8 cellular contexts compared by ENCODE assay signal in the genomic region with DNA sequence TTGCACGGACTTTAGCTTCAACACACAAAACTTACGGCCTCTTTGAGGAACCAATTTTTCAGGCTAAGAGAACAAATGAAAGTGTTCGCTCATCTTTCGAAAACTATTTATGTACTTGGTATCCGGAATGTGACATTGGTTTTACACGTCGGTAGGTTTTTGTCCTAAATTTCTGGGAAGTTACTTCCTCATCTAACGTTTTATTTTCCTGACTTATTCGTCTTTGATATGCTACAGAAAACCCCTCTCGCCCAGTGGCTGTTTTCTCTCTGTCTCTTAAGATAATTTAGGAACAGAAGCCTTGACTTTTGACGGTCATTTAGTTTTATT. TPM values are rescaled to one million over a fixed set of nuclear protein-coding genes. Genes with fewer than 3 reads are reported as not detected.
A peak's percentile ranks its signal among the peaks of the same experiment; 100 is the strongest.
DNase-seq lines count a peak whose midpoint lies in the region; ATAC-seq and TF ChIP-seq lines count a peak whose summit lies in the region.

No MANE protein-coding gene starts in this region.

- H3K36me3 Mint-ChIP-seq in H9 (ENCODE audit: insufficient read depth in 1 of 3, low read depth in 3 of 3) (no peaks in the 10 kb centered on the region), nephron progenitor cell (ENCODE audit: low read depth) (peaks cover 14% of the 10 kb centered on the region)

- intact Hi-C loops in heart left ventricle (cut with DNase I), result loop anchor here in 1 of 10 donors (10.0 kb wide), 2 partner anchors 62 to 448 kb away; no protein-coding TSS in a partner anchor

- no peak overlapping the region for H4K91ac ChIP-seq in H9 (ENCODE audit: insufficient read length, low read depth, low read length)

- H3K18ac ChIP-seq in H9 (ENCODE audit: insufficient read length, low read depth, low read length), result no peak overlapping the region

- peak overlapping the region; percentile 98 for H3K4me3 ChIP-seq in ACC112 (ENCODE audit: low read depth, low read length)
- peak overlapping the region; percentile 49 for H3K4me3 ChIP-seq in ectodermal cell (ENCODE audit: insufficient read depth, low read depth, low read length)
- H3K4me3 ChIP-seq in BE2C (ENCODE audit: low read depth, low read length), result no peak overlapping the region
- H3K4me3 ChIP-seq in heart left ventricle, result peak overlapping the region in 4 of 12 donors; percentile 20 to 45 (median 30)

- no CpG with 5 or more reads among the region's 11 CpGs for WGBS in H9 (ENCODE audit: extremely low coverage, insufficient read length, low lambda C conversion rate)
- WGBS in ectodermal cell, 2 experiments, result 37 to 46% methylated on average over 11 of the region's 11 CpGs
- WGBS in heart left ventricle, 4 donors, result 8 to 17% (median 13%) methylated on average over 11 of the region's 11 CpGs

- H4K5ac ChIP-seq in H9 (ENCODE audit: insufficient read length, low read depth, low read length), result no peak overlapping the region

- H3K27me3 Mint-ChIP-seq in H9 (ENCODE audit: low read depth), result peaks cover 91% of the 10 kb centered on the region
- peaks cover 24% of the 10 kb centered on the region for H3K27me3 Mint-ChIP-seq in nephron progenitor cell (ENCODE audit: low read depth, poor library complexity)

- H3K79me1 ChIP-seq in H9 (ENCODE audit: insufficient read depth, low read depth, low read length, poor library complexity, severe bottlenecking), result no peaks in the 10 kb centered on the region

- no peak overlapping the region for H4K8ac ChIP-seq in H9 (replicated peaks; ENCODE audit: insufficient read length, low read depth, low read length)

- ATAC-seq in GM21576 (IDR thresholded peaks at IDR 0.05; ENCODE audit: unreplicated experiment), result no peak
- no peak for ATAC-seq in HG03175 (IDR thresholded peaks at IDR 0.05; ENCODE audit: unreplicated experiment)
- ATAC-seq in heart left ventricle, result no peak

- H3K79me2 ChIP-seq in ACC112 (ENCODE audit: control insufficient read depth, insufficient read depth, low read length, unreplicated experiment), result peaks cover 50% of the 10 kb centered on the region
- no peaks in the 10 kb centered on the region for H3K79me2 ChIP-seq in H9 (ENCODE audit: insufficient read depth, low read length)

- no peak overlapping the region for H3K23ac ChIP-seq in H9 (ENCODE audit: insufficient read length, low read depth, low read length)

- no peak overlapping the region for H3T11ph ChIP-seq in H9 (ENCODE audit: low read length)

- no peak overlapping the region for H3K9ac ChIP-seq in H9 (ENCODE audit: extremely low read depth, insufficient read length, low read length)

- H3K9me3 ChIP-seq in H9 (ENCODE audit: control insufficient read depth, low read depth, low read length) (no peaks in the 10 kb centered on the region), ectodermal cell (ENCODE audit: control insufficient read depth, low read length) (no peaks in the 10 kb centered on the region), BE2C (no peaks in the 10 kb centered on the region), heart left ventricle (no peaks in the 10 kb centered on the region)

- peak overlapping the region; percentile 54 for H3K4me2 ChIP-seq in H9 (ENCODE audit: insufficient read depth, insufficient read length, low read length)

- no peaks in the 10 kb centered on the region; a peak in 3 of 5 replicates for H3K9me3 Mint-ChIP-seq in H9
- H3K9me3 Mint-ChIP-seq in nephron progenitor cell, result no peaks in the 10 kb centered on the region

- H2BK20ac ChIP-seq in H9 (ENCODE audit: low read depth, low read length, poor library complexity, severe bottlenecking), result no peak overlapping the region

- H3K4ac ChIP-seq in H9 (ENCODE audit: low read depth, low read length), result no peak overlapping the region

- H3K27ac Mint-ChIP-seq in H9, result no peak overlapping the region
- H3K27ac Mint-ChIP-seq in nephron progenitor cell, result peak overlapping the region; percentile 79

- H2AFZ ChIP-seq in ACC112 (ENCODE audit: low read length, unreplicated experiment) (peak overlapping the region; percentile 67), H9 (ENCODE audit: low read length) (no peak overlapping the region)

- no peak for TF ChIP-seq POLR2A in heart left ventricle (IDR thresholded peaks at IDR 0.05)

- H3K23me2 ChIP-seq in H9 (ENCODE audit: insufficient read length, low read depth, low read length, poor library complexity, severe bottlenecking), result peaks cover 18% of the 10 kb centered on the region

- no peak overlapping the region for H3K14ac ChIP-seq in H9 (ENCODE audit: insufficient read depth, low read length)

- no peak overlapping the region for H3K56ac ChIP-seq in H9 (ENCODE audit: insufficient read length, low read depth, low read length)

- H2BK15ac ChIP-seq in H9 (ENCODE audit: low read depth, low read length), result no peak overlapping the region

- H3K4me1 ChIP-seq in ACC112 (ENCODE audit: control insufficient read depth, insufficient read depth, low read length, unreplicated experiment) (peaks cover 27% of the 10 kb centered on the region), H9 (ENCODE audit: insufficient read depth, low read length) (no peaks in the 10 kb centered on the region), ectodermal cell (ENCODE audit: control insufficient read depth, insufficient read depth, low read length) (no peaks in the 10 kb centered on the region), BE2C (no peaks in the 10 kb centered on the region), heart left ventricle (peaks cover 0 to 31% (median 3%) of the 10 kb centered on the region in 12 donors)

- no peak for DNase-seq in H9
- DNase-seq in nephron progenitor cell, result no peak
- DNase-seq in BE2C, result no peak
- no peak for DNase-seq in heart left ventricle

- H3K27me3 ChIP-seq in ACC112 (ENCODE audit: insufficient read depth, low read length), result no peaks in the 10 kb centered on the region
- peaks cover 50% of the 10 kb centered on the region; the same call in 1 of the 2 replicates for H3K27me3 ChIP-seq in H9 (ENCODE audit: insufficient read depth, low read length)
- peaks cover 76% of the 10 kb centered on the region for H3K27me3 ChIP-seq in ectodermal cell (ENCODE audit: control insufficient read depth, insufficient read depth, low read length, poor library complexity, severe bottlenecking)
- peaks cover 78% of the 10 kb centered on the region for H3K27me3 ChIP-seq in BE2C
- H3K27me3 ChIP-seq in heart left ventricle, result peaks cover 29 to 93% (median 63%) of the 10 kb centered on the region in 9 donors

- H2AK5ac ChIP-seq in H9 (ENCODE audit: insufficient read length, low read length), result no peak overlapping the region

- TF ChIP-seq CTCF in H9 (conservative IDR thresholded peaks at IDR 0.05) (no peak), nephron progenitor cell (IDR thresholded peaks at IDR 0.05) (no peak), BE2C (IDR thresholded peaks at IDR 0.05; ENCODE audit: low read depth, low read length) (no peak), heart left ventricle (IDR thresholded peaks at IDR 0.05) (no peak)

- H3K4me3 Mint-ChIP-seq in H9 (peak overlapping the region; percentile 50 to 77), nephron progenitor cell (peak overlapping the region; percentile 87)

- H3K4me1 Mint-ChIP-seq in H9 (peaks cover 20 to 29% of the 10 kb centered on the region in 2 experiments), nephron progenitor cell (peaks cover 53% of the 10 kb centered on the region)

- H4K20me1 ChIP-seq in H9 (ENCODE audit: control insufficient read depth, insufficient read depth, insufficient read length), result no peaks in the 10 kb centered on the region

- no peak overlapping the region for H2BK12ac ChIP-seq in H9 (ENCODE audit: insufficient read length, low read depth, low read length)

- peaks cover 22% of the 10 kb centered on the region; the same call in 1 of the 2 replicates for H3K36me3 ChIP-seq in ACC112 (ENCODE audit: insufficient read depth, low read length)
- H3K36me3 ChIP-seq in ectodermal cell (ENCODE audit: control insufficient read depth, insufficient read depth, low read length), result no peaks in the 10 kb centered on the region
- H3K36me3 ChIP-seq in BE2C, result no peaks in the 10 kb centered on the region
- H3K36me3 ChIP-seq in heart left ventricle, result no peaks in the 10 kb centered on the region

- no peak overlapping the region for H2BK120ac ChIP-seq in H9 (ENCODE audit: low read depth, low read length, poor library complexity, severe bottlenecking)

- H3K27ac ChIP-seq in ACC112 (ENCODE audit: low read depth, low read length) (peak overlapping the region; percentile 60; the same call in 1 of the 2 replicates), H9 (ENCODE audit: insufficient read length, low read depth, low read length) (no peak overlapping the region), ectodermal cell (ENCODE audit: insufficient read depth, low read depth, low read length, poor library complexity, severe bottlenecking) (no peak overlapping the region), heart left ventricle (no peak overlapping the region)

- no peak overlapping the region for H2BK5ac ChIP-seq in H9 (ENCODE audit: insufficient read length, low read length)

RNA-seq across cellular contexts. Expression of a gene that starts 0.9 kb away (rescaled TPM):
- total RNA-seq in H9 (2021) (1.0 and 1.1 TPM in 2 replicates), heart left ventricle (1 to 10 TPM in 1 of 9 donors, under 1 TPM in 3, not detected in 5; 0.07 to 2.3 (median 0.44) TPM)
- 26.1 TPM for polyA plus RNA-seq in ectodermal cell (2013, experiment 1 of 4)
- 23.4 TPM for polyA plus RNA-seq in ectodermal cell (2013, experiment 2 of 4)
- polyA plus RNA-seq in ectodermal cell (2013, experiment 3 of 4), result 15.6 TPM
- 16.8 TPM for polyA plus RNA-seq in ectodermal cell (2013, experiment 4 of 4)
- 0.05 TPM for polyA plus RNA-seq in BE2C (2012; ENCODE audit: insufficient read depth, insufficient read length, low read depth)
- under 1 TPM in 1 of 2 donors, not detected in 1; 0.04 TPM for polyA plus RNA-seq in heart left ventricle
